22 cellular contexts compared by ENCODE assay signal in genomic region chr7:127389321-127389720, GRCh38. TPM values are rescaled to one million over a fixed set of nuclear protein-coding genes. Genes with fewer than 3 reads are reported as not detected.
DNase-seq lines count a peak whose midpoint lies in the region; ATAC-seq and TF ChIP-seq lines count a peak whose summit lies in the region.
"Had no signal": no experiment of that assay in that cellular context is flagged by ENCODE, and none has a peak within 500 bp of the region (broad histone marks: within the 10 kb centered on the region; RNA-seq: fewer than 3 reads in every experiment).

No MANE protein-coding gene starts in this region.

- intact Hi-C loops in CD4-positive, alpha-beta memory T cell (cut with micrococcal nuclease), result loop anchor here (1.0 kb wide), 1 partner anchor 8 kb away; no protein-coding TSS in a partner anchor

- H3K4me2 ChIP-seq in KMS-11, result peak overlapping the region; percentile 74; the same call in 1 of the 2 replicates

- H3K9ac ChIP-seq in KMS-11, result no peak overlapping the region

- H3K4me1 ChIP-seq in CD4-positive, alpha-beta memory T cell (ENCODE audit: insufficient read depth, low read length), result peaks cover 64% of the 10 kb centered on the region
- peaks cover 32% of the 10 kb centered on the region for H3K4me1 ChIP-seq in KMS-11 (ENCODE audit: low read depth, poor library complexity, severe bottlenecking)

- DNase-seq in CD4-positive, alpha-beta memory T cell, result no peak
- no peak for DNase-seq in activated CD8-positive, alpha-beta T cell treated with anti-CD3 and anti-CD28 coated beads, Interleukin-2, amount 10 ng/mL, durations not matched to agents 7 days and 5 days
- no peak for DNase-seq in naive thymus-derived CD8-positive, alpha-beta T cell
- no peak for DNase-seq in osteocyte (ENCODE audit: extremely low spot score, unreplicated experiment)
- DNase-seq in GM10248 (ENCODE audit: extremely low spot score), result no peak
- DNase-seq: activated CD4-positive, alpha-beta T cell treated with anti-CD3 and anti-CD28 coated beads for 1 hour; activated CD8-positive, alpha-beta memory T cell treated with anti-CD3 and anti-CD28 coated beads, Interleukin-2, amount 10 ng/mL, durations not matched to agents 7 days and 5 days; activated naive CD4-positive, alpha-beta T cell; effector memory CD8-positive, alpha-beta T cell; GDM1; left ventricle myocardium superior; MM.1S; NCI-H1694; NCI-H774; nucleus accumbens; right cardiac atrium; stimulated activated CD4-positive, alpha-beta T cell treated with anti-CD3 and anti-CD28 coated beads, Interleukin-15, amount 100 ng/mL, for 24 hours; thyroid gland had no signal

- peaks cover 29 to 64% of the 10 kb centered on the region in 2 donors for H3K36me3 Mint-ChIP-seq in CD4-positive, alpha-beta memory T cell
- peaks cover 50% of the 10 kb centered on the region for H3K36me3 Mint-ChIP-seq in activated CD8-positive, alpha-beta T cell treated with anti-CD3 and anti-CD28 coated beads, Interleukin-2, amount 10 ng/mL, durations not matched to agents 7 days and 5 days (ENCODE audit: low read depth)
- H3K36me3 Mint-ChIP-seq in naive thymus-derived CD8-positive, alpha-beta T cell, result peaks cover 0 to 62% (median 30%) of the 10 kb centered on the region in 3 donors
- H3K36me3 Mint-ChIP-seq in osteocyte (ENCODE audit: unreplicated experiment), result peaks cover 21% of the 10 kb centered on the region

- no peaks in the 10 kb centered on the region for H3K9me3 Mint-ChIP-seq in CD4-positive, alpha-beta memory T cell
- H3K9me3 Mint-ChIP-seq in activated CD8-positive, alpha-beta T cell treated with anti-CD3 and anti-CD28 coated beads, Interleukin-2, amount 10 ng/mL, durations not matched to agents 7 days and 5 days (ENCODE audit: insufficient read depth), result no peaks in the 10 kb centered on the region
- H3K9me3 Mint-ChIP-seq in naive thymus-derived CD8-positive, alpha-beta T cell, result no peaks in the 10 kb centered on the region
- H3K9me3 Mint-ChIP-seq in osteocyte (ENCODE audit: unreplicated experiment), result no peaks in the 10 kb centered on the region
- H3K9me3 Mint-ChIP-seq: effector memory CD8-positive, alpha-beta T cell had no signal

- no peak for ATAC-seq in activated CD8-positive, alpha-beta T cell treated with anti-CD3 and anti-CD28 coated beads, Interleukin-2, amount 10 ng/mL, durations not matched to agents 7 days and 5 days
- ATAC-seq in naive thymus-derived CD8-positive, alpha-beta T cell, result no peak
- ATAC-seq in GM21619 (IDR thresholded peaks at IDR 0.05; ENCODE audit: unreplicated experiment), result no peak
- ATAC-seq: activated CD8-positive, alpha-beta memory T cell treated with anti-CD3 and anti-CD28 coated beads, Interleukin-2, amount 10 ng/mL, durations not matched to agents 7 days and 5 days; effector memory CD8-positive, alpha-beta T cell; HepG2; left ventricle myocardium superior; right cardiac atrium had no signal

- H2AFZ ChIP-seq in KMS-11 (ENCODE audit: low read depth), result no peak overlapping the region

- H4K20me1 ChIP-seq in KMS-11 (ENCODE audit: insufficient read depth), result peaks cover 3% of the 10 kb centered on the region; the same call in 1 of the 2 replicates

- peaks cover 5% of the 10 kb centered on the region for H3K36me3 ChIP-seq in CD4-positive, alpha-beta memory T cell (ENCODE audit: insufficient read depth, low read length)
- peaks cover 8% of the 10 kb centered on the region; the same call in 1 of the 2 replicates for H3K36me3 ChIP-seq in KMS-11 (ENCODE audit: insufficient read depth)

- no peaks in the 10 kb centered on the region for H3K27me3 Mint-ChIP-seq in CD4-positive, alpha-beta memory T cell
- no peaks in the 10 kb centered on the region for H3K27me3 Mint-ChIP-seq in activated CD8-positive, alpha-beta T cell treated with anti-CD3 and anti-CD28 coated beads, Interleukin-2, amount 10 ng/mL, durations not matched to agents 7 days and 5 days (ENCODE audit: low read depth)
- H3K27me3 Mint-ChIP-seq in naive thymus-derived CD8-positive, alpha-beta T cell, result no peaks in the 10 kb centered on the region
- no peaks in the 10 kb centered on the region for H3K27me3 Mint-ChIP-seq in osteocyte (ENCODE audit: unreplicated experiment)
- H3K27me3 Mint-ChIP-seq: activated CD8-positive, alpha-beta memory T cell treated with anti-CD3 and anti-CD28 coated beads, Interleukin-2, amount 10 ng/mL, durations not matched to agents 7 days and 5 days; effector memory CD8-positive, alpha-beta T cell had no signal

- CTCF ChIA-PET in CD4-positive, alpha-beta memory T cell (lab: Charles Lee; ENCODE audit: partially characterized antibody), result interaction anchor here (0.6 to 4.6 kb wide), 3 partner anchors 41 to 125 kb away, joined by 3 to 38 read pairs (median 3); no protein-coding TSS in a partner anchor
- CTCF ChIA-PET in activated CD8-positive, alpha-beta T cell treated with anti-CD3 and anti-CD28 coated beads, Interleukin-2, amount 10 ng/mL, durations not matched to agents 7 days and 5 days (lab: Charles Lee), result interaction anchor here (0.8 to 6.1 kb wide), 4 partner anchors 9 to 58 kb away, joined by 3 to 35 read pairs (median 6); no protein-coding TSS in a partner anchor
- CTCF ChIA-PET in GM10248 (lab: Yijun Ruan, JAX), result interaction anchor here (0.9 kb wide), 1 partner anchor 16 kb away, joined by 3 read pairs; no protein-coding TSS in a partner anchor

- H3K79me2 ChIP-seq in KMS-11 (ENCODE audit: insufficient read depth, low read depth), result peaks cover 62% of the 10 kb centered on the region

- no peaks in the 10 kb centered on the region for H3K9me3 ChIP-seq in CD4-positive, alpha-beta memory T cell (ENCODE audit: control insufficient read depth in 1 of 2, low read length in 2 of 2)
- H3K9me3 ChIP-seq: thyroid gland had no signal

- H3K4me3 ChIP-seq in CD4-positive, alpha-beta memory T cell (ENCODE audit: low read length in 2 of 2), result no peak overlapping the region
- H3K4me3 ChIP-seq in KMS-11 (IDR thresholded peaks at IDR 0.05; ENCODE audit: insufficient read depth, low read depth, low read length), result no peak overlapping the region
- H3K4me3 ChIP-seq: thyroid gland had no signal

- no peaks in the 10 kb centered on the region for H3K27me3 ChIP-seq in CD4-positive, alpha-beta memory T cell (ENCODE audit: insufficient read depth, low read length)
- no peaks in the 10 kb centered on the region for H3K27me3 ChIP-seq in KMS-11 (ENCODE audit: insufficient read depth, low read depth)
- H3K27me3 ChIP-seq: thyroid gland had no signal

- POLR2A ChIA-PET in CD4-positive, alpha-beta memory T cell (lab: Charles Lee; ENCODE audit: partially characterized antibody), result interaction anchor here (2.4 kb wide), 1 partner anchor 25 kb away, joined by 7 read pairs; no protein-coding TSS in a partner anchor
- POLR2A ChIA-PET in activated CD8-positive, alpha-beta T cell treated with anti-CD3 and anti-CD28 coated beads, Interleukin-2, amount 10 ng/mL, durations not matched to agents 7 days and 5 days (lab: Charles Lee), result no interaction called here
- POLR2A ChIA-PET in naive thymus-derived CD8-positive, alpha-beta T cell (lab: Charles Lee), result interaction anchor here (1.3 kb wide), 1 partner anchor 58 kb away, joined by 3 read pairs; no protein-coding TSS in a partner anchor
- POLR2A ChIA-PET in GM10248 (lab: Yijun Ruan, JAX), result no interaction called here

- H3K4me3 Mint-ChIP-seq in CD4-positive, alpha-beta memory T cell, result peak overlapping the region in 6 of 8 donors; percentile 7 to 100 (median 71)
- H3K4me3 Mint-ChIP-seq in activated CD8-positive, alpha-beta T cell treated with anti-CD3 and anti-CD28 coated beads, Interleukin-2, amount 10 ng/mL, durations not matched to agents 7 days and 5 days, result peak overlapping the region; percentile 30
- peak overlapping the region in 9 of 10 donors; percentile 20 to 98 (median 69) for H3K4me3 Mint-ChIP-seq in naive thymus-derived CD8-positive, alpha-beta T cell
- no peak overlapping the region for H3K4me3 Mint-ChIP-seq in osteocyte (ENCODE audit: unreplicated experiment)

- no peak for TF ChIP-seq CTCF in KMS-11 (conservative IDR thresholded peaks at IDR 0.05; ENCODE audit: low read depth, low read length)
- no peak for TF ChIP-seq CTCF in osteocyte (IDR thresholded peaks at IDR 0.05)
- TF ChIP-seq CTCF in GM10248 (IDR thresholded peaks at IDR 0.05; ENCODE audit: control extremely low read depth, extremely low read depth, low read depth, missing control alignments), result no peak

- no peak overlapping the region for H3K27ac ChIP-seq in CD4-positive, alpha-beta memory T cell (ENCODE audit: low read depth, low read length)
- H3K27ac ChIP-seq in KMS-11, result no peak overlapping the region
- H3K27ac ChIP-seq: SK-N-MC, thyroid gland had no signal

- H3K27ac Mint-ChIP-seq in CD4-positive, alpha-beta memory T cell, result peak overlapping the region in 3 of 7 donors; percentile 3 to 99 (median 36)
- H3K27ac Mint-ChIP-seq in activated CD8-positive, alpha-beta T cell treated with anti-CD3 and anti-CD28 coated beads, Interleukin-2, amount 10 ng/mL, durations not matched to agents 7 days and 5 days, result no peak overlapping the region
- peak overlapping the region in 5 of 10 donors; percentile 1 to 68 (median 14) for H3K27ac Mint-ChIP-seq in naive thymus-derived CD8-positive, alpha-beta T cell
- no peak overlapping the region for H3K27ac Mint-ChIP-seq in osteocyte (ENCODE audit: unreplicated experiment)
- H3K27ac Mint-ChIP-seq: activated CD8-positive, alpha-beta memory T cell treated with anti-CD3 and anti-CD28 coated beads, Interleukin-2, amount 10 ng/mL, durations not matched to agents 7 days and 5 days had no signal

- H3K4me1 Mint-ChIP-seq in CD4-positive, alpha-beta memory T cell, result peaks cover 44 to 75% (median 59%) of the 10 kb centered on the region in 4 donors
- H3K4me1 Mint-ChIP-seq in activated CD8-positive, alpha-beta T cell treated with anti-CD3 and anti-CD28 coated beads, Interleukin-2, amount 10 ng/mL, durations not matched to agents 7 days and 5 days (ENCODE audit: low read depth), result peaks cover 54% of the 10 kb centered on the region
- peaks cover 33 to 75% (median 63%) of the 10 kb centered on the region in 4 donors for H3K4me1 Mint-ChIP-seq in naive thymus-derived CD8-positive, alpha-beta T cell
- H3K4me1 Mint-ChIP-seq in osteocyte (ENCODE audit: unreplicated experiment), result peaks cover 28% of the 10 kb centered on the region

RNA-seq across cellular contexts. Expression of gene ZNF800, which starts 3.2 kb away (rescaled TPM):
- total RNA-seq in CD4-positive, alpha-beta memory T cell, result 10 to 100 TPM; 61.3 to 63.3 TPM
- 10 to 100 TPM; 25.6 to 59.4 TPM for polyA plus RNA-seq in CD4-positive, alpha-beta memory T cell
- total RNA-seq in activated CD8-positive, alpha-beta T cell treated with anti-CD3 and anti-CD28 coated beads, Interleukin-2, amount 10 ng/mL, durations not matched to agents 7 days and 5 days, result 10 to 100 TPM; 40.7 to 43.2 TPM
- total RNA-seq in naive thymus-derived CD8-positive, alpha-beta T cell, result 10 to 100 TPM; 78.5 to 85.7 TPM
- 10 to 100 TPM; 50.0 to 61.3 (median 55.0) TPM for polyA plus RNA-seq in naive thymus-derived CD8-positive, alpha-beta T cell
- 26.8 and 27.7 TPM in 2 replicates for total RNA-seq in osteocyte

Comparison
In these comparisons a context has a peak if more than half of its experiments do, and no peak if none do; other contexts are left out.
1. POLR2A ChIA-PET loops: an anchor here in CD4-positive, alpha-beta memory T cell (2.4 kb wide) and naive thymus-derived CD8-positive, alpha-beta T cell (1.3 kb wide); none called in activated CD8-positive, alpha-beta T cell treated with anti-CD3 and anti-CD28 coated beads, Interleukin-2, amount 10 ng/mL, durations not matched to agents 7 days and 5 days and GM10248.